In genomic region chr10:71285180-71285545, GRCh38 we compare ENCODE assay signal across 8 cellular contexts. TPM values are rescaled to one million over a fixed set of nuclear protein-coding genes. Genes with fewer than 3 reads are reported as not detected.
DNase-seq lines count a peak whose midpoint lies in the region; ATAC-seq, FAIRE-seq and TF ChIP-seq lines count a peak whose summit lies in the region.

No MANE protein-coding gene starts in this region.

- ATAC-seq in activated B cell treated with CpG ODN at 0.5 μM for 24 hours (ENCODE audit: low read depth), result peak; percentile 76
- ATAC-seq in naive thymus-derived CD8-positive, alpha-beta T cell, result no peak
- no peak for ATAC-seq in GM18519 (IDR thresholded peaks at IDR 0.05; ENCODE audit: low FRiP score, unreplicated experiment)

- no peaks in the 10 kb centered on the region for H3K36me3 Mint-ChIP-seq in activated B cell treated with CpG ODN at 0.5 μM for 24 hours (ENCODE audit: low read depth)
- no peaks in the 10 kb centered on the region for H3K36me3 Mint-ChIP-seq in naive thymus-derived CD8-positive, alpha-beta T cell

- no peaks in the 10 kb centered on the region for H3K79me2 ChIP-seq in DOHH2 (ENCODE audit: control insufficient read depth, low read length)
- H3K79me2 ChIP-seq in endothelial cell of umbilical vein (ENCODE audit: control insufficient read depth, insufficient read depth, low read length), result no peaks in the 10 kb centered on the region

- no peak overlapping the region for H3K27ac Mint-ChIP-seq in activated B cell treated with CpG ODN at 0.5 μM for 24 hours
- no peak overlapping the region for H3K27ac Mint-ChIP-seq in naive thymus-derived CD8-positive, alpha-beta T cell

- no peak for TF ChIP-seq POLR2A in endothelial cell of umbilical vein (IDR thresholded peaks at IDR 0.05; ENCODE audit: low read depth, low read length)

- peak; percentile 87 for FAIRE-seq in endothelial cell of umbilical vein (lab: Jason Lieb, UNC)

- H3K9me1 ChIP-seq in endothelial cell of umbilical vein (replicated peaks; ENCODE audit: control insufficient read depth, extremely low read depth, insufficient read depth, low read length), result no peaks in the 10 kb centered on the region

- DNase-seq in activated B cell treated with CpG ODN at 0.5 μM for 24 hours (peak; percentile 26), endothelial cell of umbilical vein (ENCODE audit: low read depth, low spot score) (peak; percentile 36), SIG-M5 (lab: John Stamatoyannopoulos, UW) (no peak), occipital lobe (lab: John Stamatoyannopoulos, UW) (no peak)
- peak in 6 of 10 donors; percentile 4 to 27 (median 22) for DNase-seq in naive thymus-derived CD8-positive, alpha-beta T cell

- no peak overlapping the region for H3K4me3 Mint-ChIP-seq in activated B cell treated with CpG ODN at 0.5 μM for 24 hours
- H3K4me3 Mint-ChIP-seq in naive thymus-derived CD8-positive, alpha-beta T cell, result no peak overlapping the region

- no peaks in the 10 kb centered on the region for H3K4me1 ChIP-seq in DOHH2 (ENCODE audit: control insufficient read depth, low read length)
- H3K4me1 ChIP-seq in endothelial cell of umbilical vein (ENCODE audit: control insufficient read depth, extremely low read depth, insufficient read depth, low read length), result no peaks in the 10 kb centered on the region

- no peaks in the 10 kb centered on the region for H4K20me1 ChIP-seq in DOHH2 (ENCODE audit: control insufficient read depth, insufficient read depth, low read depth, low read length)
- no peaks in the 10 kb centered on the region for H4K20me1 ChIP-seq in endothelial cell of umbilical vein (replicated peaks; ENCODE audit: control insufficient read depth, extremely low read depth, insufficient read depth, low read length)

- no peaks in the 10 kb centered on the region for H3F3A ChIP-seq in DOHH2 (ENCODE audit: control insufficient read depth, insufficient read depth)

- H3K27me3 Mint-ChIP-seq in activated B cell treated with CpG ODN at 0.5 μM for 24 hours, result peaks cover under 1% of the 10 kb centered on the region
- peaks cover 0 to 2% (median 0%) of the 10 kb centered on the region in 5 donors for H3K27me3 Mint-ChIP-seq in naive thymus-derived CD8-positive, alpha-beta T cell

- H3K27ac ChIP-seq in DOHH2 (ENCODE audit: low read depth, low read length) (no peak overlapping the region), endothelial cell of umbilical vein (ENCODE audit: insufficient read depth, low read depth, low read length) (no peak overlapping the region)

- POLR2A ChIA-PET in activated B cell treated with CpG ODN at 0.5 μM for 24 hours (lab: Charles Lee), result interaction anchor here (0.9 kb wide), 1 partner anchor 9 kb away, joined by 3 read pairs; no protein-coding TSS in a partner anchor
- POLR2A ChIA-PET in endothelial cell of umbilical vein (lab: Charles Lee), result no interaction called here
- POLR2A ChIA-PET in naive thymus-derived CD8-positive, alpha-beta T cell (lab: Charles Lee), result no interaction called here

- TF ChIP-seq RAD21 in Ishikawa (IDR thresholded peaks at IDR 0.05; ENCODE audit: low read depth), result peak; percentile 91

- BruUV-seq in endothelial cell of umbilical vein (replicated peaks; lab: Mats Ljungman, UMichigan), result no TSS peak

- H3K4me2 ChIP-seq in DOHH2 (ENCODE audit: low read length), result no peak overlapping the region
- H3K4me2 ChIP-seq in endothelial cell of umbilical vein (ENCODE audit: insufficient read depth, low read length), result no peak overlapping the region

- CTCF ChIA-PET in activated B cell treated with CpG ODN at 0.5 μM for 24 hours (lab: Charles Lee), result interaction anchor here (1.5 kb wide), 1 partner anchor 9 kb away, joined by 4 read pairs; no protein-coding TSS in a partner anchor
- CTCF ChIA-PET in endothelial cell of umbilical vein (lab: Charles Lee), result interaction anchor here (0.7 to 7.6 kb wide), 17 partner anchors 8 to 824 kb away, joined by 3 to 108 read pairs (median 5); no protein-coding TSS in a partner anchor

- H3K27me3 ChIP-seq in DOHH2 (ENCODE audit: control insufficient read depth, low read length), result no peaks in the 10 kb centered on the region
- H3K27me3 ChIP-seq in endothelial cell of umbilical vein (ENCODE audit: control insufficient read depth in 2 of 2, insufficient read depth in 2 of 2, low read length in 2 of 2), result no peaks in the 10 kb centered on the region

- no peak for TF ChIP-seq EP300 in Ishikawa (IDR thresholded peaks at IDR 0.05; ENCODE audit: borderline replicate concordance)

- no peaks in the 10 kb centered on the region for H3K9me3 Mint-ChIP-seq in activated B cell treated with CpG ODN at 0.5 μM for 24 hours
- H3K9me3 Mint-ChIP-seq in naive thymus-derived CD8-positive, alpha-beta T cell, result no peaks in the 10 kb centered on the region

- H3K4me3 ChIP-seq in DOHH2 (ENCODE audit: low read length) (no peak overlapping the region), endothelial cell of umbilical vein (replicated peaks in 1 of 3; ENCODE audit: insufficient read depth in 1 of 3, low read depth in 1 of 3, low read length in 3 of 3) (no peak overlapping the region)

- intact Hi-C loops in activated B cell treated with CpG ODN at 0.5 μM for 24 hours (cut with micrococcal nuclease), result loop anchor here (1.0 to 5.0 kb wide), 2 partner anchors 360 to 733 kb away; no protein-coding TSS in a partner anchor
- intact Hi-C loops in endothelial cell of umbilical vein (cut with micrococcal nuclease), result loop anchor here (1.0 kb wide), 4 partner anchors 15 to 382 kb away; no protein-coding TSS in a partner anchor

- TF ChIP-seq CTCF in DOHH2 (IDR thresholded peaks at IDR 0.05; ENCODE audit: low read depth, low read length, poor library complexity, severe bottlenecking) (peak; percentile 84), activated B cell treated with CpG ODN at 0.5 μM for 24 hours (IDR thresholded peaks at IDR 0.05) (no peak), endothelial cell of umbilical vein (IDR thresholded peaks at IDR 0.05; ENCODE audit: extremely low read depth in 1 of 2, insufficient read depth in 1 of 2, low read depth in 1 of 2, low read length in 2 of 2) (peak; percentile 64 to 82)

- no peak overlapping the region for H3K9ac ChIP-seq in endothelial cell of umbilical vein (replicated peaks; ENCODE audit: extremely low read depth, insufficient read depth, low read length)

- dilution Hi-C loops in endothelial cell of umbilical vein (cut with MboI; ENCODE audit: extremely low pct_ligation_motif_present, low sequenced_read_pairs), result no loop called here

- H3K36me3 ChIP-seq in DOHH2 (ENCODE audit: control insufficient read depth, low read length) (no peaks in the 10 kb centered on the region), endothelial cell of umbilical vein (ENCODE audit: control insufficient read depth in 2 of 2, extremely low read depth in 1 of 2, insufficient read depth in 2 of 2, low read length in 2 of 2) (no peaks in the 10 kb centered on the region)

- H3K4me1 Mint-ChIP-seq in activated B cell treated with CpG ODN at 0.5 μM for 24 hours, result peaks cover 4% of the 10 kb centered on the region
- peaks cover 0 to 5% (median 4%) of the 10 kb centered on the region in 4 donors for H3K4me1 Mint-ChIP-seq in naive thymus-derived CD8-positive, alpha-beta T cell

- H2AFZ ChIP-seq in endothelial cell of umbilical vein (ENCODE audit: low read depth, low read length), result no peak overlapping the region

- H3K9me3 ChIP-seq in DOHH2 (ENCODE audit: control insufficient read depth, insufficient read depth, low read length) (no peaks in the 10 kb centered on the region), endothelial cell of umbilical vein (replicated peaks; ENCODE audit: control insufficient read depth, insufficient read depth, low read length) (no peaks in the 10 kb centered on the region)

- no peaks in the 10 kb centered on the region for H3K9me2 ChIP-seq in DOHH2 (replicated peaks; ENCODE audit: control insufficient read depth, low read length)

TF ChIP-seq in Ishikawa, 13 proteins besides CTCF, POLR2A, EP300 and RAD21:
- TF ChIP-seq MAX (IDR thresholded peaks at IDR 0.05), result no peak
- TF ChIP-seq TCF12 (IDR thresholded peaks at IDR 0.05; ENCODE audit: low read depth), result no peak
- no peak for TF ChIP-seq YY1 (IDR thresholded peaks at IDR 0.05; ENCODE audit: low read depth)

TF ChIP-seq in endothelial cell of umbilical vein, 7 proteins besides CTCF, POLR2A, EP300 and RAD21:
- no peak for TF ChIP-seq POLR2AphosphoS5 (IDR thresholded peaks at IDR 0.05; ENCODE audit: insufficient read depth, low read depth, low read length)
- TF ChIP-seq GATA2 (IDR thresholded peaks at IDR 0.05; ENCODE audit: insufficient read depth, insufficient read length, low read depth, low read length), result no peak

RNA-seq across cellular contexts. Expression of gene SLC29A3, which starts 33.9 kb away (rescaled TPM):
- total RNA-seq in activated B cell treated with CpG ODN at 0.5 μM for 24 hours, result 3.1 and 4.3 TPM in 2 replicates
- total RNA-seq in endothelial cell of umbilical vein, result 3.5 and 5.0 TPM in 2 replicates
- polyA plus RNA-seq in endothelial cell of umbilical vein, result 8.7 and 9.1 TPM in 2 replicates
- polyA plus RNA-seq in endothelial cell of umbilical vein (2011; cell fraction: cytosol; rRNA removed), result 4.0 and 4.3 TPM in 2 replicates
- 2.5 and 3.3 TPM in 2 replicates for polyA plus RNA-seq in endothelial cell of umbilical vein (2011; cell fraction: nucleus; rRNA removed)
- polyA plus RNA-seq in endothelial cell of umbilical vein (2012), result 7.0 and 8.4 TPM in 2 replicates
- polyA minus RNA-seq in endothelial cell of umbilical vein, result 6.4 and 6.9 TPM in 2 replicates
- 5.1 TPM for polyA minus RNA-seq in endothelial cell of umbilical vein (2011; cell fraction: cytosol; rRNA and poly(A)+ RNA removed)
- 2.4 and 2.7 TPM in 2 replicates for polyA minus RNA-seq in endothelial cell of umbilical vein (2011; cell fraction: nucleus; rRNA and poly(A)+ RNA removed)
- total RNA-seq in naive thymus-derived CD8-positive, alpha-beta T cell, result 10 to 100 TPM in 1 of 2 experiments, 1 to 10 TPM in 1; 8.6 to 10.4 TPM
- polyA plus RNA-seq in naive thymus-derived CD8-positive, alpha-beta T cell, result 1 to 10 TPM; 3.7 to 8.2 (median 4.6) TPM
- total RNA-seq in occipital lobe, result 0.78 TPM

Comparison
In these comparisons a context has a peak if more than half of its experiments do, and no peak if none do; other contexts are left out.
1. DNase-seq: peak in activated B cell treated with CpG ODN at 0.5 μM for 24 hours (single experiment), endothelial cell of umbilical vein (single experiment) and naive thymus-derived CD8-positive, alpha-beta T cell (6 of 10); none in SIG-M5 (single experiment) and occipital lobe (single experiment).